In the genomic region with DNA sequence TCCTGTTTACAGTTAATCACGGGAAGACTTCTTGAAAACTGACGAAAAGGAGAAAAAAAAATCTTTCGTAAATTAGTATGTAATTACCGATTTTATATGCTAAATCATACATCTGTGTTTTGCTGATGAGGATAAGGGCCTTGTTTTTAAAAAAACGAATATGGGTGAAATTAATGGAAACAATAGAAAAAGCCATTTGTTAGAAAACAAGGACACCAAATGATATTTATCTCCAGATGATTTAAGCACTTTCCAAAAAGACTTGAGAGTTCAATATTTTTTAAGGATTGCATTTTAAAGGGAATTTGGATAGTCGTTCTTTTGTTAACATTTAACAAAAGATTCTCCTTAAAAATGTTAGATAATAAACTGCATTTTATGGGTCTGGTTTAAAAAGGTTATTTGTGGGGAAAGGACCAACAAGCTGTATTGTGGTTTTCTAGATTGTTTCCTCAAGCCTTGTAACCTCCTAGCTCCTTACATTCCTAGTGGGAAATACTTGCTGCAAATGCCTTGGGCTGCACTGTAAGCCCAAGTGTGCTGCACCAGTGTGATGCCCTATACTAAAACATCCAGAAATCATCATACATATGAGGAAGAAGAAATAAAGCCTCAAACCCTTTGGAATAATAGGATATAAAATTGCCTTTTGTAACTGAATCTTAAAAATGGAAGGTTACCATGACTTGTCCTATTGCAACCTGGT, we compare ENCODE assay signal across 8 cellular contexts. TPM values are rescaled to one million over a fixed set of nuclear protein-coding genes. Genes with fewer than 3 reads are reported as not detected.
DNase-seq lines count a peak whose midpoint lies in the region; ATAC-seq and TF ChIP-seq lines count a peak whose summit lies in the region.

No MANE protein-coding gene starts in this region.

- intact Hi-C loops in HCT116 (cut with micrococcal nuclease): loop anchor here (10.0 kb wide), 1 partner anchor 465 kb away; no protein-coding TSS in a partner anchor

- H3K27me3 Mint-ChIP-seq in activated T-helper 17 cell treated with anti-CD3 and anti-CD28 coated beads, Interleukin-2, amount 50 U/mL, for 72 hours: peaks cover 6% of the 10 kb centered on the region

- TF ChIP-seq EP300 in suprapubic skin (IDR thresholded peaks at IDR 0.05): no peak

- H3K9me3 Mint-ChIP-seq in activated T-helper 17 cell treated with anti-CD3 and anti-CD28 coated beads, Interleukin-2, amount 50 U/mL, for 72 hours: no peaks in the 10 kb centered on the region

- no TSS peak for BruUV-seq in HCT116 (replicated peaks; lab: Mats Ljungman, UMichigan)

- H2AFZ ChIP-seq in HCT116 (ENCODE audit: low read depth, low read length, poor library complexity, severe bottlenecking): no peak overlapping the region

- no peak for ATAC-seq in HCT116
- no peak for ATAC-seq in activated T-helper 17 cell treated with anti-CD3 and anti-CD28 coated beads, Interleukin-2, amount 50 U/mL, for 72 hours (replicated peaks)
- ATAC-seq in HG02840 (IDR thresholded peaks at IDR 0.05; ENCODE audit: low FRiP score, unreplicated experiment): no peak
- no peak for ATAC-seq in HG02870 (IDR thresholded peaks at IDR 0.05; ENCODE audit: unreplicated experiment)

- H3K79me2 ChIP-seq in HCT116 (ENCODE audit: insufficient read depth, low read length): peaks cover 23% of the 10 kb centered on the region

- RAD21 ChIA-PET in HCT116 (lab: Charles Lee; ENCODE audit: low non-redundant PET in 1 of 2, low total read pairs in 2 of 2, uncharacterized antibody in 2 of 2, unreplicated experiment in 2 of 2): no interaction called here

- H3K4me1 ChIP-seq in HCT116 (ENCODE audit: control insufficient read depth in 1 of 2, insufficient read depth in 2 of 2, low read length in 2 of 2): peaks cover 4 to 18% of the 10 kb centered on the region in 2 experiments; a peak in 3 of 4 replicates
- H3K4me1 ChIP-seq in iPS-20b (ENCODE audit: insufficient read depth, low read length): peaks cover 19% of the 10 kb centered on the region; the same call in 1 of the 2 replicates
- H3K4me1 ChIP-seq in suprapubic skin: peaks cover 30% of the 10 kb centered on the region

- CTCF ChIA-PET in HCT116 (lab: Charles Lee): no interaction called here

- no peaks in the 10 kb centered on the region for H4K20me1 ChIP-seq in HCT116 (ENCODE audit: insufficient read depth)

- H3K27me3 ChIP-seq in HCT116 (ENCODE audit: insufficient read depth, low read length): no peaks in the 10 kb centered on the region
- H3K27me3 ChIP-seq in iPS-20b (ENCODE audit: insufficient read depth, low read length): no peaks in the 10 kb centered on the region
- H3K27me3 ChIP-seq in suprapubic skin: no peaks in the 10 kb centered on the region

- H3K36me3 ChIP-seq in HCT116 (ENCODE audit: control insufficient read depth in 1 of 2, insufficient read depth in 2 of 2, low read length in 2 of 2) (no peaks in the 10 kb centered on the region), iPS-20b (ENCODE audit: insufficient read depth, low read depth, low read length) (0 out of 2 replicates have a peak, but pooled peaks cover 10% of the 10 kb centered on the region), suprapubic skin (no peaks in the 10 kb centered on the region)

- H3K36me3 Mint-ChIP-seq in activated T-helper 17 cell treated with anti-CD3 and anti-CD28 coated beads, Interleukin-2, amount 50 U/mL, for 72 hours (ENCODE audit: low read depth): peaks cover 27% of the 10 kb centered on the region

- H3K27ac Mint-ChIP-seq in activated T-helper 17 cell treated with anti-CD3 and anti-CD28 coated beads, Interleukin-2, amount 50 U/mL, for 72 hours: peak overlapping the region; percentile 95

- H3K4me1 Mint-ChIP-seq in activated T-helper 17 cell treated with anti-CD3 and anti-CD28 coated beads, Interleukin-2, amount 50 U/mL, for 72 hours: no peaks in the 10 kb centered on the region

- TF ChIP-seq RAD21 in HCT116 (IDR thresholded peaks at IDR 0.05; ENCODE audit: low read depth): no peak

- H3K4me2 ChIP-seq in HCT116 (ENCODE audit: low read length): peak overlapping the region; percentile 87

- H3K9me2 ChIP-seq in HCT116 (ENCODE audit: insufficient read depth): no peaks in the 10 kb centered on the region

- H3K27ac ChIP-seq in HCT116 (ENCODE audit: low read depth, low read length): no peak overlapping the region
- peak overlapping the region; percentile 50 for H3K27ac ChIP-seq in iPS-20b (ENCODE audit: low read length)
- H3K27ac ChIP-seq in suprapubic skin: peak overlapping the region; percentile 99

- WGBS in suprapubic skin: 25% methylated on average over 6 of the region's 6 CpGs

- TF ChIP-seq POLR2A in HCT116 (IDR thresholded peaks at IDR 0.05; ENCODE audit: borderline replicate concordance, extremely low read depth, insufficient read depth, insufficient read length) (no peak), suprapubic skin (IDR thresholded peaks at IDR 0.05) (no peak)

- POLR2A ChIA-PET in HCT116 (lab: Charles Lee): no interaction called here

- H3K4me3 ChIP-seq in HCT116 (replicated peaks in 1 of 2; ENCODE audit: low read depth in 1 of 2, low read length in 2 of 2): peak overlapping the region; percentile 72 to 80
- peak overlapping the region; percentile 77 for H3K4me3 ChIP-seq in iPS-20b (ENCODE audit: low read length)
- peak overlapping the region; percentile 87 for H3K4me3 ChIP-seq in suprapubic skin

- TF ChIP-seq CTCF in HCT116 (IDR thresholded peaks at IDR 0.05 in 2 of 3, conservative IDR thresholded peaks at IDR 0.05 in 1 of 3; ENCODE audit: borderline replicate concordance in 1 of 3, insufficient read depth in 1 of 3, low read depth in 2 of 3, low read length in 2 of 3) (no peak), suprapubic skin (IDR thresholded peaks at IDR 0.05) (no peak)

- H3K4me3 Mint-ChIP-seq in activated T-helper 17 cell treated with anti-CD3 and anti-CD28 coated beads, Interleukin-2, amount 50 U/mL, for 72 hours: peak overlapping the region; percentile 98

- DNase-seq in AML-193 (lab: John Stamatoyannopoulos, UW) (peak; percentile 13 to 16), HCT116 (ENCODE audit: low read depth, low spot score) (no peak), suprapubic skin (ENCODE audit: low spot score in 2 of 2) (no peak), NOMO-1 treated with DMSO at 0.1 percent for 48 hours (lab: John Stamatoyannopoulos, UW; ENCODE audit: unreplicated experiment) (no peak)

- H3K9me3 ChIP-seq in HCT116 (ENCODE audit: control insufficient read depth in 1 of 2, insufficient read depth in 1 of 2, low read depth in 1 of 2, low read length in 2 of 2) (no peaks in the 10 kb centered on the region), iPS-20b (ENCODE audit: insufficient read depth, low read depth, low read length) (no peaks in the 10 kb centered on the region), suprapubic skin (no peaks in the 10 kb centered on the region)

- H3K9ac ChIP-seq in HCT116 (ENCODE audit: low read length) (peak overlapping the region; percentile 82; the same call in 1 of the 2 replicates), iPS-20b (ENCODE audit: low read depth, low read length) (peak overlapping the region; percentile 93; the same call in 1 of the 2 replicates)

TF ChIP-seq in HCT116, 20 proteins besides CTCF, POLR2A, EP300 and RAD21:
- TF ChIP-seq, protein P1, sequence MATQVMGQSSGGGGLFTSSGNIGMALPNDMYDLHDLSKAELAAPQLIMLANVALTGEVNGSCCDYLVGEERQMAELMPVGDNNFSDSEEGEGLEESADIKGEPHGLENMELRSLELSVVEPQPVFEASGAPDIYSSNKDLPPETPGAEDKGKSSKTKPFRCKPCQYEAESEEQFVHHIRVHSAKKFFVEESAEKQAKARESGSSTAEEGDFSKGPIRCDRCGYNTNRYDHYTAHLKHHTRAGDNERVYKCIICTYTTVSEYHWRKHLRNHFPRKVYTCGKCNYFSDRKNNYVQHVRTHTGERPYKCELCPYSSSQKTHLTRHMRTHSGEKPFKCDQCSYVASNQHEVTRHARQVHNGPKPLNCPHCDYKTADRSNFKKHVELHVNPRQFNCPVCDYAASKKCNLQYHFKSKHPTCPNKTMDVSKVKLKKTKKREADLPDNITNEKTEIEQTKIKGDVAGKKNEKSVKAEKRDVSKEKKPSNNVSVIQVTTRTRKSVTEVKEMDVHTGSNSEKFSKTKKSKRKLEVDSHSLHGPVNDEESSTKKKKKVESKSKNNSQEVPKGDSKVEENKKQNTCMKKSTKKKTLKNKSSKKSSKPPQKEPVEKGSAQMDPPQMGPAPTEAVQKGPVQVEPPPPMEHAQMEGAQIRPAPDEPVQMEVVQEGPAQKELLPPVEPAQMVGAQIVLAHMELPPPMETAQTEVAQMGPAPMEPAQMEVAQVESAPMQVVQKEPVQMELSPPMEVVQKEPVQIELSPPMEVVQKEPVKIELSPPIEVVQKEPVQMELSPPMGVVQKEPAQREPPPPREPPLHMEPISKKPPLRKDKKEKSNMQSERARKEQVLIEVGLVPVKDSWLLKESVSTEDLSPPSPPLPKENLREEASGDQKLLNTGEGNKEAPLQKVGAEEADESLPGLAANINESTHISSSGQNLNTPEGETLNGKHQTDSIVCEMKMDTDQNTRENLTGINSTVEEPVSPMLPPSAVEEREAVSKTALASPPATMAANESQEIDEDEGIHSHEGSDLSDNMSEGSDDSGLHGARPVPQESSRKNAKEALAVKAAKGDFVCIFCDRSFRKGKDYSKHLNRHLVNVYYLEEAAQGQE (IDR thresholded peaks at IDR 0.05; ENCODE audit: low read depth): no peak
- no peak for TF ChIP-seq CBX3 (IDR thresholded peaks at IDR 0.05; ENCODE audit: low read depth)
- TF ChIP-seq FOSL1 (IDR thresholded peaks at IDR 0.05; ENCODE audit: low read depth): no peak
TF ChIP-seq in HCT116: peak in this region for 0.

RNA-seq across cellular contexts. Expression of gene PHIP, which starts 1.5 kb away (rescaled TPM):
- 22.6 TPM for total RNA-seq in HCT116 (2021; ENCODE audit: unreplicated experiment)
- polyA plus RNA-seq in HCT116 (2012): 4.9 and 6.0 TPM in 2 replicates
- total RNA-seq in activated T-helper 17 cell treated with anti-CD3 and anti-CD28 coated beads, Interleukin-2, amount 50 U/mL, for 72 hours: 10 to 100 TPM; 28.7 to 31.3 TPM
- 10 to 100 TPM; 17.1 to 38.5 (median 25.7) TPM for total RNA-seq in suprapubic skin

Comparison
In these comparisons a context has a peak if more than half of its experiments do, and no peak if none do; other contexts are left out.
1. DNase-seq: peak in AML-193 (2 of 2); none in HCT116 (single experiment), suprapubic skin (0 of 2) and NOMO-1 treated with DMSO at 0.1 percent for 48 hours (single experiment).
2. Peak in every context shown above with its lines, with median percentiles within 50 percentile points of each other: H3K4me3 ChIP-seq.